19 cellular contexts compared by ENCODE assay signal in genomic region chr3:59733041-59733809, GRCh38.
"Had no signal": no experiment of that assay in that cellular context is flagged by ENCODE, and none has a peak within 500 bp of the region (broad histone marks: within the 10 kb centered on the region; RNA-seq: fewer than 3 reads in every experiment).

No MANE protein-coding gene starts in this region.

- H3K9me3 ChIP-seq: adrenal gland, gastrocnemius medialis, heart right ventricle, lower lobe of right lung, tibial artery, uterus had no signal

- H3K4me1 Mint-ChIP-seq: endodermal cell, mesothelial cell of epicardium had no signal

- ATAC-seq: activated CD8-positive, alpha-beta memory T cell treated with anti-CD3 and anti-CD28 coated beads, Interleukin-2, amount 10 ng/mL, durations not matched to agents 7 days and 5 days; gastrocnemius medialis; heart right ventricle; left cardiac atrium; lower lobe of right lung had no signal

- H3K4me3 ChIP-seq: adrenal gland, cardiac muscle cell, dorsolateral prefrontal cortex, gastrocnemius medialis, heart right ventricle, lower lobe of right lung, tibial artery, uterus had no signal

- H3K9ac ChIP-seq: parathyroid adenoma had no signal

- H3K36me3 ChIP-seq: adrenal gland, cardiac muscle cell, gastrocnemius medialis, heart right ventricle, lower lobe of right lung, tibial artery, uterus had no signal

- H3K27ac Mint-ChIP-seq: activated CD8-positive, alpha-beta memory T cell treated with anti-CD3 and anti-CD28 coated beads, Interleukin-2, amount 10 ng/mL, durations not matched to agents 7 days and 5 days; activated naive CD4-positive, alpha-beta T cell treated with anti-CD3 and anti-CD28 coated beads for 36 hours; activated T-helper 2 cell treated with anti-CD3 and anti-CD28 coated beads, Interferon-gamma antibody, Interleukin-2, Interleukin-4, amounts not matched to agents 10 μg/mL and 5 μg/mL and 100 μg/mL, durations not matched to agents 14 hours and 24 hours and 36 hours; endodermal cell; mesothelial cell of epicardium had no signal

- H3K36me3 Mint-ChIP-seq: activated CD8-positive, alpha-beta memory T cell treated with anti-CD3 and anti-CD28 coated beads, Interleukin-2, amount 10 ng/mL, durations not matched to agents 7 days and 5 days; mesothelial cell of epicardium; stimulated activated memory B cell treated with anti-CD40 and anti-IgM and Interleukin-4, amounts not matched to agents 10 μg/mL and 1 μg/mL and 100 μg/mL, for 72 hours had no signal

- H3K27me3 ChIP-seq: adrenal gland, cardiac muscle cell, gastrocnemius medialis, heart right ventricle, tibial artery, uterus had no signal

- H3K27me3 Mint-ChIP-seq: stimulated activated memory B cell treated with anti-CD40 and anti-IgM and Interleukin-4, amounts not matched to agents 10 μg/mL and 1 μg/mL and 100 μg/mL, for 72 hours had no signal

- H3K27ac ChIP-seq: adrenal gland, cardiac muscle cell, dorsolateral prefrontal cortex, gastrocnemius medialis, heart right ventricle, lower lobe of right lung, parathyroid adenoma, tibial artery, uterus had no signal

- H3K4me3 Mint-ChIP-seq: activated CD8-positive, alpha-beta memory T cell treated with anti-CD3 and anti-CD28 coated beads, Interleukin-2, amount 10 ng/mL, durations not matched to agents 7 days and 5 days; activated naive CD4-positive, alpha-beta T cell treated with anti-CD3 and anti-CD28 coated beads for 36 hours; endodermal cell; mesothelial cell of epicardium; stimulated activated memory B cell treated with anti-CD40 and anti-IgM and Interleukin-4, amounts not matched to agents 10 μg/mL and 1 μg/mL and 100 μg/mL, for 72 hours had no signal

- DNase-seq: activated CD4-positive, CD25-positive, alpha-beta regulatory T cell; activated CD8-positive, alpha-beta memory T cell treated with anti-CD3 and anti-CD28 coated beads, Interleukin-2, amount 10 ng/mL, durations not matched to agents 7 days and 5 days; activated naive CD4-positive, alpha-beta T cell treated with anti-CD3 and anti-CD28 coated beads for 36 hours; activated T-cell treated with anti-CD3 and anti-CD28 coated beads, Interleukin-2, amount 50 U/mL, for 1 hour; adrenal gland; dorsolateral prefrontal cortex; endodermal cell; gastrocnemius medialis; heart right ventricle; left cardiac atrium; lower lobe of right lung; stimulated activated CD4-positive, alpha-beta T cell treated with anti-CD3 and anti-CD28 coated beads, Interleukin-2, amount 100 ng/mL, for 48 hours; tibial artery; uterus had no signal

- H2AFZ ChIP-seq: parathyroid adenoma had no signal

- H3K4me1 ChIP-seq: adrenal gland, gastrocnemius medialis, lower lobe of right lung, parathyroid adenoma, tibial artery, uterus had no signal

- H3K79me2 ChIP-seq: parathyroid adenoma had no signal

- H3K9me3 Mint-ChIP-seq: activated naive CD4-positive, alpha-beta T cell treated with anti-CD3 and anti-CD28 coated beads for 36 hours; activated T-helper 2 cell treated with anti-CD3 and anti-CD28 coated beads, Interferon-gamma antibody, Interleukin-2, Interleukin-4, amounts not matched to agents 10 μg/mL and 5 μg/mL and 100 μg/mL, durations not matched to agents 14 hours and 24 hours and 36 hours; endodermal cell; mesothelial cell of epicardium; stimulated activated memory B cell treated with anti-CD40 and anti-IgM and Interleukin-4, amounts not matched to agents 10 μg/mL and 1 μg/mL and 100 μg/mL, for 72 hours had no signal
